21 cellular contexts compared by ENCODE assay signal in the genomic region with DNA sequence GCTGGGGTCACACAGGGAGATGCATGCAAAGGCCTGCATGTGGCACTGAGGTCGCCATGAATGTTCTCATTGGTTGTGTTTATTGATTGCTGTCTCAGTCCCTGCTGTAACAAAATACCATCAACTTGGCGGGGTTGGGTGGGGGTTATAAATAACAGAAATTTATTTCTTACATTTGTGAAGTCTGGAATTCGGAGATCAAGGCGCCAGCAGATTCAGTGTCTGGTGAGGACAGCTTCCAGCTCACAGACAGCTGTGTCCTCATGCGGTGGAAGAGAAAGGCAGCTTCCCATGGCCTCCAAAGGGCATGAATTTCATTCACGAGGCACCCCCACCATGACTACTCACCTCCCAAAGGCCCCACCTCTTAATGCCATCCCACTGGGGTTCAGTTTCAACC. TPM values are rescaled to one million over a fixed set of nuclear protein-coding genes. Genes with fewer than 3 reads are reported as not detected.
"Had no signal": no experiment of that assay in that cellular context is flagged by ENCODE, and none has a peak within 500 bp of the region (broad histone marks: within the 10 kb centered on the region; RNA-seq: fewer than 3 reads in every experiment).

No MANE protein-coding gene starts in this region.

- H3K9me3 ChIP-seq: SJSA1 had no signal

- FAIRE-seq: RCC 7860 had no signal

- H3K4me1 ChIP-seq: SJSA1 had no signal

- H3K4me3 ChIP-seq: SJSA1, SK-N-MC had no signal

- H3K36me3 ChIP-seq: SJSA1 had no signal

- H3K27ac ChIP-seq: SJSA1, SK-N-MC had no signal

- DNase-seq: KBM-7, MV-4-11, NCI-H1048, NCI-H1105, NCI-H1417, NCI-H146, NCI-H1694 treated with DMSO at 0.1 percent for 48 hours, NCI-H1930, NCI-H2081, NCI-H2107, NCI-H2227 treated with DMSO at 0.1 percent for 48 hours, NCI-H524 treated with DMSO at 0.1 percent for 48 hours, NCI-H69, NCI-H774, Right ventricle myocardium superior, RPMI8226, SIG-M5 had no signal

RNA-seq across cellular contexts. Expression of gene PHF21B, which starts 29.4 kb away (rescaled TPM):
- total RNA-seq: HT-29 had no signal
